1 cellular context compared by ENCODE assay signal in the genomic region with DNA sequence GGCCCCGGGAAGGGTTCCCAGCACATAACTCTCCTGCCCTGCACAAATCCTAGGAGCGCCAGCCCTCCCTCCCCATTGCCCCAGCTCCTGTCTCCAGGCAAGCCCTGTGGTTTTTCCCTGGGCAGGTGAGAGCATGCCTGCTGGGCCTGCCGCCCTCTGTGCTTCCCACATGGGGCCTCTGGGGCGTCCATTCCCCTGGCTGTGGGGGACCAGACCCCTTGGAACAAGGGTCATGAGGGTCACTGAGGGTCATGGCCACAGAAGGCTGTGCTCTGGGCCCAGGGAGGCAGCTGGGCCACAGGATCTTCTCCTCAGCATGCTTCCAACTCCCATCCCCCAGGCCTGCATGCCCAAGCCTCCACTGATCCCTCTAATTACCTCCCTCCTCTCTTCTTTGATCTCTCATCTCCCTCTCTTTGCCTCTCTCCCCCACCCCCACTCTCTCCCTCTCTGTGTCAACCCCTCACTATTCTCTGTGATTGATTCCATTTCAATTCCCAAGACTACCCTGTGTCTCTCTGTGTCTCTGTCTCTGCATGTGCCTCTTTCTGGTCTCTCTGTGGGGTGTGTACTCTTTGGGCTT.
TF ChIP-seq lines count a peak whose summit lies in the region.

No MANE protein-coding gene starts in this region.

TF ChIP-seq in H1, 55 proteins besides CTCF, POLR2A, EP300 and RAD21 (continued from another document):
- TF ChIP-seq CTBP2 (IDR thresholded peaks at IDR 0.05; ENCODE audit: borderline replicate concordance, insufficient read depth, insufficient read length, low read length): peak; percentile 9
- TF ChIP-seq, protein P1, sequence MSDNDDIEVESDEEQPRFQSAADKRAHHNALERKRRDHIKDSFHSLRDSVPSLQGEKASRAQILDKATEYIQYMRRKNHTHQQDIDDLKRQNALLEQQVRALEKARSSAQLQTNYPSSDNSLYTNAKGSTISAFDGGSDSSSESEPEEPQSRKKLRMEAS (IDR thresholded peaks at IDR 0.05): peak; percentile 44; the same call in 1 of the 2 replicates
